Comparison of ENCODE assay signal across 9 cellular contexts in the genomic region with DNA sequence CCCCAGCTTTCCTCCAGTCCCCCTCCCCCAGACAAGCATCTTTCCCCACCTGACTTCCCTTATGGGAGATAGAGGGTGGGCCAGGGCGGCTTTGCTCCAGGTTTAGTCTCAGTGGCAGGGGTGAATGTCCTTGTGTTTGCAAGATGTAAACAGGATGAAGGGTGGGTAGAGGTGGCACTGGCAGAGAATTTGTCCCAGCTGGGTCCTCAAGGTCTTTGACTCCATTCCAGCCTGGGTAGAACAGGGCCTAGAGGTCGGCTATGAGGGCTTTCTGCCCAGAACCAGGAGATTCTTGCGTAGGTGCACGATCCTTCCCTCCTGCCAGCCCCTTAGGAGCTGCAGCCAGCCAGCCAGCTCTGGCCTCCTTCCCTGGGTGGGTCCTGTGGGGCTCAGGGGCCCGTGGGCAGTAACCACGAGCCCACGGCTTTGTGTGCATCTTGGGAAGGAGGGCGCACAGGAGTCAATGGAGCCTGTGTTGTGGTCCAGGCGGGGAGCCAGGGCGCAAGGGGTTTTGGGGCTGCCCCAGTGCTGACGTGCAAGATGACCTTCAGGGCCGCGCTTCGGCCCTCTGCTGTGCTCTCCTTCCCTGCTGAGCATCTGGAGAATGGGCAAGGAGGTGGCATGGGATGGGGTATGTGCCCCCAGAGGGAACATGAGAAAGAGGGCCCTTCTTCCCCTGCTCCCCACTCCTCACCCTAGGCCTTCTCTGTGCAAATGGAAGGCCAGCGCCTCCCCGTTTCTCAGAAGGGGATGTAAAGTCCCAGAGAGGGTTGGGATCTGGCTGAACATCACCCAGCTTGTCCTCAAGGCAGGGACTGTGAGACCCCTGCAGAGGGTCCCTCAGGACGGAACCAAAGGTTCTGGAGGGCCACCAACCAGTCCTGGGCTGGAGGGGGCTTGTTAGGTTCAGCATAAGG. TPM values are rescaled to one million over a fixed set of nuclear protein-coding genes. Genes with fewer than 3 reads are reported as not detected.
A peak's percentile ranks its signal among the peaks of the same experiment; 100 is the strongest.
DNase-seq lines count a peak whose midpoint lies in the region; ATAC-seq and TF ChIP-seq lines count a peak whose summit lies in the region.
"Had no signal": no experiment of that assay in that cellular context is flagged by ENCODE, and none has a peak within 500 bp of the region (broad histone marks: within the 10 kb centered on the region; RNA-seq: fewer than 3 reads in every experiment).

No MANE protein-coding gene starts in this region.

- no peak for TF ChIP-seq EP300 in transverse colon (IDR thresholded peaks at IDR 0.05; ENCODE audit: low read depth)

- H3K36me3 Mint-ChIP-seq in activated naive CD4-positive, alpha-beta T cell treated with anti-CD3 and anti-CD28 coated beads, Interleukin-2, amount 10 ng/mL, durations not matched to agents 7 days and 5 days: peaks cover 3% of the 10 kb centered on the region

- TF ChIP-seq POLR2A in uterus (IDR thresholded peaks at IDR 0.05): no peak
- no peak for TF ChIP-seq POLR2A in transverse colon (IDR thresholded peaks at IDR 0.05)

- DNase-seq in cardiac muscle cell (ENCODE audit: low read depth in 1 of 2, low spot score in 1 of 2) (no peak), right cardiac atrium (no peak), left lobe of liver (ENCODE audit: low spot score) (no peak), uterus (no peak), DMS153 (lab: John Stamatoyannopoulos, UW) (no peak), transverse colon (no peak), islet precursor cell (no peak)
- no peak for DNase-seq in activated naive CD4-positive, alpha-beta T cell treated with anti-CD3 and anti-CD28 coated beads, Interleukin-2, amount 10 ng/mL, durations not matched to agents 7 days and 5 days

- no peaks in the 10 kb centered on the region for H3K9me3 ChIP-seq in cardiac muscle cell (ENCODE audit: low read depth)
- no peaks in the 10 kb centered on the region for H3K9me3 ChIP-seq in right cardiac atrium (ENCODE audit: control insufficient read depth, low read length)
- no peaks in the 10 kb centered on the region for H3K9me3 ChIP-seq in uterus
- H3K9me3 ChIP-seq in transverse colon: no peaks in the 10 kb centered on the region
- H3K9me3 ChIP-seq: neutrophil had no signal

- H3K27me3 ChIP-seq in cardiac muscle cell (no peaks in the 10 kb centered on the region), right cardiac atrium (ENCODE audit: control insufficient read depth, insufficient read depth) (no peaks in the 10 kb centered on the region), uterus (no peaks in the 10 kb centered on the region), transverse colon (peaks cover 8% of the 10 kb centered on the region)

- TF ChIP-seq CTCF in cardiac muscle cell (IDR thresholded peaks at IDR 0.05; ENCODE audit: low read depth, low read length): no peak
- TF ChIP-seq CTCF in uterus (IDR thresholded peaks at IDR 0.05): no peak
- TF ChIP-seq CTCF in transverse colon (IDR thresholded peaks at IDR 0.05): no peak

- intact Hi-C loops in right cardiac atrium (cut with DNase I) (loop anchor here in 1 of 4 donors (10.0 kb wide), 1 partner anchor 804 kb away; no protein-coding TSS in a partner anchor), uterus (cut with DNase I; ENCODE audit: low total_unique reads) (no loop called here), transverse colon (cut with DNase I; ENCODE audit: low total_unique reads) (no loop called here)

- ATAC-seq in right cardiac atrium (no peak), left lobe of liver (peak; percentile 10)

- H3K4me3 Mint-ChIP-seq in activated naive CD4-positive, alpha-beta T cell treated with anti-CD3 and anti-CD28 coated beads, Interleukin-2, amount 10 ng/mL, durations not matched to agents 7 days and 5 days: no peak overlapping the region

- no peaks in the 10 kb centered on the region for H3K9me3 Mint-ChIP-seq in activated naive CD4-positive, alpha-beta T cell treated with anti-CD3 and anti-CD28 coated beads, Interleukin-2, amount 10 ng/mL, durations not matched to agents 7 days and 5 days

- no peaks in the 10 kb centered on the region for H3K27me3 Mint-ChIP-seq in activated naive CD4-positive, alpha-beta T cell treated with anti-CD3 and anti-CD28 coated beads, Interleukin-2, amount 10 ng/mL, durations not matched to agents 7 days and 5 days

- peak overlapping the region; percentile 39 for H3K27ac Mint-ChIP-seq in activated naive CD4-positive, alpha-beta T cell treated with anti-CD3 and anti-CD28 coated beads, Interleukin-2, amount 10 ng/mL, durations not matched to agents 7 days and 5 days

- H3K4me3 ChIP-seq in cardiac muscle cell (no peak overlapping the region), right cardiac atrium (ENCODE audit: low read length) (no peak overlapping the region), uterus (no peak overlapping the region), transverse colon (no peak overlapping the region)

- WGBS in right cardiac atrium: 70% methylated on average over 17 of the region's 17 CpGs
- WGBS in transverse colon (ENCODE audit: low coverage in 1 of 2), 2 donors: 50 to 78% methylated on average over 1 to 17 of the region's 17 CpGs

- peaks cover 49% of the 10 kb centered on the region for H3K4me1 Mint-ChIP-seq in activated naive CD4-positive, alpha-beta T cell treated with anti-CD3 and anti-CD28 coated beads, Interleukin-2, amount 10 ng/mL, durations not matched to agents 7 days and 5 days

- in situ Hi-C loops in transverse colon (cut with MboI; ENCODE audit: low pct_ligation_motif_present in 1 of 4, low pct_unique_long_range_greater_than_20kb in 1 of 4, low sequenced_read_pairs in 3 of 4): loop anchor here in 1 of 4 donors (25.0 kb wide), 1 partner anchor 806 kb away; no protein-coding TSS in a partner anchor

- H3K4me1 ChIP-seq in cardiac muscle cell (ENCODE audit: low read depth) (peaks cover 28% of the 10 kb centered on the region), right cardiac atrium (ENCODE audit: control insufficient read depth, insufficient read depth, low read length) (peaks cover 15% of the 10 kb centered on the region), uterus (peaks cover 0 to 15% of the 10 kb centered on the region in 2 donors), transverse colon (peaks cover 14 to 20% (median 18%) of the 10 kb centered on the region in 4 donors)

- CTCF ChIA-PET in activated naive CD4-positive, alpha-beta T cell treated with anti-CD3 and anti-CD28 coated beads, Interleukin-2, amount 10 ng/mL, durations not matched to agents 7 days and 5 days (lab: Charles Lee): interaction anchor here (0.9 to 1.2 kb wide), 4 partner anchors 10 to 804 kb away, joined by 3 to 6 read pairs (median 3); no protein-coding TSS in a partner anchor

- H3K36me3 ChIP-seq in cardiac muscle cell: no peaks in the 10 kb centered on the region
- H3K36me3 ChIP-seq in uterus: no peaks in the 10 kb centered on the region
- H3K36me3 ChIP-seq in transverse colon: no peaks in the 10 kb centered on the region

- peak overlapping the region; percentile 74 for H3K27ac ChIP-seq in cardiac muscle cell
- no peak overlapping the region for H3K27ac ChIP-seq in right cardiac atrium (ENCODE audit: low read length)
- H3K27ac ChIP-seq in uterus: peak overlapping the region; percentile 52 to 78
- no peak overlapping the region for H3K27ac ChIP-seq in transverse colon
- H3K27ac ChIP-seq: neutrophil had no signal

RNA-seq across cellular contexts. Expression of gene POU3F1, which starts 15.7 kb away (rescaled TPM):
- total RNA-seq in cardiac muscle cell (0.30 TPM in 1 of 2 replicates, not detected in the other), right cardiac atrium (under 1 TPM in 3 of 4 donors, not detected in 1; 0.09 to 0.17 (median 0.17) TPM), left lobe of liver (0.08 TPM), uterus (not detected), transverse colon (not detected)
- polyA plus RNA-seq in cardiac muscle cell (0.07 TPM in 1 of 2 replicates, not detected in the other), right cardiac atrium (0.07 TPM)

RNA-seq across cellular contexts. Expression of gene UTP11, which starts 18.3 kb away (rescaled TPM):
- total RNA-seq in cardiac muscle cell: 55.4 and 57.7 TPM in 2 replicates
- 42.7 and 57.0 TPM in 2 replicates for polyA plus RNA-seq in cardiac muscle cell
- 10 to 100 TPM; 25.5 to 31.9 (median 30.0) TPM for total RNA-seq in right cardiac atrium
- 34.5 TPM for polyA plus RNA-seq in right cardiac atrium
- 8.2 TPM for total RNA-seq in left lobe of liver
- total RNA-seq in uterus: 10 to 100 TPM in 3 of 4 donors, 1 to 10 TPM in 1; 8.2 to 60.3 (median 36.9) TPM
- total RNA-seq in transverse colon: 10 to 100 TPM in 2 of 4 donors, 1 to 10 TPM in 2; 3.2 to 22.2 (median 15.3) TPM

RNA-seq across cellular contexts. Expression of gene FHL3, which starts 25.5 kb away (rescaled TPM):
- total RNA-seq in cardiac muscle cell: 27.5 and 47.4 TPM in 2 replicates
- 33.0 and 38.6 TPM in 2 replicates for polyA plus RNA-seq in cardiac muscle cell
- 10 to 100 TPM in 1 of 4 donors, 1 to 10 TPM in 3; 8.1 to 15.6 (median 9.1) TPM for total RNA-seq in right cardiac atrium
- 9.7 TPM for polyA plus RNA-seq in right cardiac atrium
- 2.3 TPM for total RNA-seq in left lobe of liver
- 10 to 100 TPM; 21.0 to 97.5 (median 42.1) TPM for total RNA-seq in uterus
- total RNA-seq in transverse colon: 10 to 100 TPM in 3 of 4 donors, 1 to 10 TPM in 1; 3.0 to 19.1 (median 12.2) TPM

RNA-seq across cellular contexts. Expression of gene SF3A3, which starts 41.0 kb away (rescaled TPM):
- total RNA-seq in cardiac muscle cell (48.0 and 51.1 TPM in 2 replicates), right cardiac atrium (10 to 100 TPM; 25.2 to 34.1 (median 31.0) TPM), left lobe of liver (21.0 TPM), uterus (100 to 1,000 TPM in 1 of 4 donors, 10 to 100 TPM in 3; 22.6 to 102 (median 45.4) TPM), transverse colon (10 to 100 TPM; 17.7 to 55.0 (median 39.5) TPM)
- polyA plus RNA-seq in cardiac muscle cell (47.7 and 58.9 TPM in 2 replicates), right cardiac atrium (14.4 TPM)

Comparison
In these comparisons a context has a peak if more than half of its experiments do, and no peak if none do; other contexts are left out.
1. H3K27ac ChIP-seq: peak in cardiac muscle cell (single experiment) and uterus (2 of 2); none in right cardiac atrium (single experiment) and transverse colon (0 of 4).